In genomic region chr1:101120868-101121267, GRCh38 we compare ENCODE assay signal across 19 cellular contexts.
DNase-seq lines count a peak whose midpoint lies in the region; ATAC-seq and TF ChIP-seq lines count a peak whose summit lies in the region.
"Had no signal": no experiment of that assay in that cellular context is flagged by ENCODE, and none has a peak within 500 bp of the region (broad histone marks: within the 10 kb centered on the region; RNA-seq: fewer than 3 reads in every experiment).

No MANE protein-coding gene starts in this region.

- no peak overlapping the region for H3K4ac ChIP-seq in IMR-90 (ENCODE audit: low read depth, low read length)

- CTCF ChIA-PET in IMR-90 (lab: Yijun Ruan, JAX): interaction anchor here (0.6 kb wide), 2 partner anchors 86 to 704 kb away, joined by 3 read pairs; no protein-coding TSS in a partner anchor

- H3K36me3 ChIP-seq in IMR-90 (ENCODE audit: control insufficient read depth, insufficient read depth, low read length): no peaks in the 10 kb centered on the region

- no peak overlapping the region for H3K4me2 ChIP-seq in IMR-90 (ENCODE audit: low read depth, low read length)

- peak overlapping the region; percentile 25 for H3K4me3 Mint-ChIP-seq in activated T-cell treated with anti-CD3 and anti-CD28 coated beads, Interleukin-2, amount 50 U/mL, for 4 hours
- H3K4me3 Mint-ChIP-seq in activated naive CD8-positive, alpha-beta T cell treated with anti-CD3 and anti-CD28 coated beads for 36 hours: no peak overlapping the region
- no peak overlapping the region for H3K4me3 Mint-ChIP-seq in stimulated activated naive B cell treated with anti-CD40 and anti-IgM and Interleukin-4, amounts not matched to agents 10 μg/mL and 1 μg/mL and 100 μg/mL, for 72 hours
- H3K4me3 Mint-ChIP-seq: endodermal cell, H9 had no signal

- no peak for TF ChIP-seq POLR2A in IMR-90 (IDR thresholded peaks at IDR 0.05; ENCODE audit: low read depth, low read length)

- no peaks in the 10 kb centered on the region for H3K27me3 Mint-ChIP-seq in activated T-cell treated with anti-CD3 and anti-CD28 coated beads, Interleukin-2, amount 50 U/mL, for 4 hours (ENCODE audit: low read depth)
- H3K27me3 Mint-ChIP-seq in activated naive CD8-positive, alpha-beta T cell treated with anti-CD3 and anti-CD28 coated beads for 36 hours: no peaks in the 10 kb centered on the region
- no peaks in the 10 kb centered on the region for H3K27me3 Mint-ChIP-seq in stimulated activated naive B cell treated with anti-CD40 and anti-IgM and Interleukin-4, amounts not matched to agents 10 μg/mL and 1 μg/mL and 100 μg/mL, for 72 hours

- DNase-seq in activated T-cell treated with anti-CD3 and anti-CD28 coated beads, Interleukin-2, amount 50 U/mL, for 4 hours: no peak
- DNase-seq in activated T-cell treated with anti-CD3 and anti-CD28 coated beads, Interleukin-2, amount 50 U/mL, for 48 hours: no peak
- peak; percentile 16 for DNase-seq in IMR-90
- no peak for DNase-seq in activated naive CD8-positive, alpha-beta T cell treated with anti-CD3 and anti-CD28 coated beads for 36 hours
- DNase-seq in stimulated activated naive B cell treated with anti-CD40 and anti-IgM and Interleukin-4, amounts not matched to agents 10 μg/mL and 1 μg/mL and 100 μg/mL, for 72 hours: no peak
- no peak for DNase-seq in left lobe of liver (ENCODE audit: low spot score)
- no peak for DNase-seq in NCI-H1930 (lab: John Stamatoyannopoulos, UW)
- DNase-seq: DMS79 treated with DMSO at 0.1 percent for 48 hours, endodermal cell, H9, KBM-7, left colon, NCI-H1694, NCI-H774, posterior cingulate gyrus, Right ventricle myocardium superior, testis had no signal

- dilution Hi-C loops in IMR-90 (cut with HindIII; ENCODE audit: low sequenced_read_pairs, unreplicated experiment): no loop called here

- TF ChIP-seq RAD21 in IMR-90 (IDR thresholded peaks at IDR 0.05; ENCODE audit: low read length): no peak

- in situ Hi-C loops in IMR-90 (cut with MboI; ENCODE audit: low sequenced_read_pairs): no loop called here

- no peak overlapping the region for H3K56ac ChIP-seq in IMR-90 (ENCODE audit: extremely low read depth, insufficient read depth, low read length)

- H3K27me3 ChIP-seq in IMR-90 (ENCODE audit: control insufficient read depth, insufficient read depth, low read length): no peaks in the 10 kb centered on the region
- H3K27me3 ChIP-seq: testis had no signal

- peaks cover 59% of the 10 kb centered on the region for H3K4me1 Mint-ChIP-seq in activated T-cell treated with anti-CD3 and anti-CD28 coated beads, Interleukin-2, amount 50 U/mL, for 4 hours (ENCODE audit: low read depth)
- H3K4me1 Mint-ChIP-seq in activated naive CD8-positive, alpha-beta T cell treated with anti-CD3 and anti-CD28 coated beads for 36 hours: peaks cover 50% of the 10 kb centered on the region
- peaks cover 22 to 46% of the 10 kb centered on the region in 2 donors for H3K4me1 Mint-ChIP-seq in stimulated activated naive B cell treated with anti-CD40 and anti-IgM and Interleukin-4, amounts not matched to agents 10 μg/mL and 1 μg/mL and 100 μg/mL, for 72 hours
- H3K4me1 Mint-ChIP-seq: endodermal cell, H9 had no signal

- H2BK5ac ChIP-seq in IMR-90 (ENCODE audit: low read depth, low read length, poor library complexity, severe bottlenecking): no peak overlapping the region

- no peak overlapping the region for H2AK5ac ChIP-seq in IMR-90 (ENCODE audit: low read depth, low read length)

- H4K20me1 ChIP-seq in IMR-90 (ENCODE audit: insufficient read depth, low read length): no peaks in the 10 kb centered on the region

- no peak overlapping the region for H2BK20ac ChIP-seq in IMR-90 (ENCODE audit: low read depth, low read length)

- no peak overlapping the region for H3K9ac ChIP-seq in IMR-90 (ENCODE audit: low read depth, low read length)

- no peak overlapping the region for H3K23ac ChIP-seq in IMR-90 (ENCODE audit: low read depth, low read length)

- POLR2A ChIA-PET in IMR-90 (lab: Charles Lee; ENCODE audit: unreplicated experiment): no interaction called here

- no peak for TF ChIP-seq CTCF in IMR-90 (conservative IDR thresholded peaks at IDR 0.05; ENCODE audit: low read depth, low read length)

- H3K27ac Mint-ChIP-seq in activated naive CD8-positive, alpha-beta T cell treated with anti-CD3 and anti-CD28 coated beads for 36 hours: peak overlapping the region; percentile 82
- H3K27ac Mint-ChIP-seq in stimulated activated naive B cell treated with anti-CD40 and anti-IgM and Interleukin-4, amounts not matched to agents 10 μg/mL and 1 μg/mL and 100 μg/mL, for 72 hours: peak overlapping the region; percentile 52
- H3K27ac Mint-ChIP-seq: endodermal cell, H9 had no signal

- no peaks in the 10 kb centered on the region for H3K9me1 ChIP-seq in IMR-90 (ENCODE audit: insufficient read depth, low read length)

- ATAC-seq in activated T-cell treated with anti-CD3 and anti-CD28 coated beads, Interleukin-2, amount 50 U/mL, for 4 hours: peak; percentile 57 to 62
- no peak for ATAC-seq in IMR-90 (ENCODE audit: low read depth)
- no peak for ATAC-seq in stimulated activated naive B cell treated with anti-CD40 and anti-IgM and Interleukin-4, amounts not matched to agents 10 μg/mL and 1 μg/mL and 100 μg/mL, for 72 hours (replicated peaks)
- ATAC-seq in HG02623 (IDR thresholded peaks at IDR 0.05; ENCODE audit: unreplicated experiment): no peak
- no peak for ATAC-seq in left lobe of liver
- ATAC-seq: left colon, sciatic nerve had no signal

- no peak overlapping the region for H3K14ac ChIP-seq in IMR-90 (replicated peaks; ENCODE audit: low read depth, low read length)

- H4K91ac ChIP-seq in IMR-90 (ENCODE audit: insufficient read depth, low read depth, low read length): no peak overlapping the region

- no TSS peak for BruUV-seq in IMR-90 (replicated peaks; lab: Mats Ljungman, UMichigan)

- H2AK9ac ChIP-seq in IMR-90 (replicated peaks; ENCODE audit: low read depth, low read length, poor library complexity): no peak overlapping the region

- no peaks in the 10 kb centered on the region for H3K36me3 Mint-ChIP-seq in activated T-cell treated with anti-CD3 and anti-CD28 coated beads, Interleukin-2, amount 50 U/mL, for 4 hours (ENCODE audit: insufficient read depth)
- peaks cover 9% of the 10 kb centered on the region for H3K36me3 Mint-ChIP-seq in activated naive CD8-positive, alpha-beta T cell treated with anti-CD3 and anti-CD28 coated beads for 36 hours
- no peaks in the 10 kb centered on the region for H3K36me3 Mint-ChIP-seq in stimulated activated naive B cell treated with anti-CD40 and anti-IgM and Interleukin-4, amounts not matched to agents 10 μg/mL and 1 μg/mL and 100 μg/mL, for 72 hours

- no peak overlapping the region for H2BK120ac ChIP-seq in IMR-90 (ENCODE audit: low read depth, low read length)

- no peaks in the 10 kb centered on the region for H3K79me1 ChIP-seq in IMR-90 (ENCODE audit: low read depth in 1 of 2, low read length in 2 of 2)

- no peak overlapping the region for H3K27ac ChIP-seq in IMR-90 (ENCODE audit: insufficient read depth, low read length)
- H3K27ac ChIP-seq: testis had no signal

- no peak overlapping the region for H3K4me3 ChIP-seq in IMR-90 (ENCODE audit: insufficient read depth, low read depth, low read length)
- H3K4me3 ChIP-seq: testis had no signal

- no peaks in the 10 kb centered on the region for H3K9me3 Mint-ChIP-seq in activated T-cell treated with anti-CD3 and anti-CD28 coated beads, Interleukin-2, amount 50 U/mL, for 4 hours
- peaks cover 7% of the 10 kb centered on the region for H3K9me3 Mint-ChIP-seq in activated naive CD8-positive, alpha-beta T cell treated with anti-CD3 and anti-CD28 coated beads for 36 hours
- no peaks in the 10 kb centered on the region for H3K9me3 Mint-ChIP-seq in stimulated activated naive B cell treated with anti-CD40 and anti-IgM and Interleukin-4, amounts not matched to agents 10 μg/mL and 1 μg/mL and 100 μg/mL, for 72 hours
- H3K9me3 Mint-ChIP-seq: endodermal cell, H9 had no signal

- no peak overlapping the region for H2AFZ ChIP-seq in IMR-90 (replicated peaks; ENCODE audit: low read length, poor library complexity)

- H3K18ac ChIP-seq in IMR-90 (ENCODE audit: low read depth, low read length): no peak overlapping the region

- no peaks in the 10 kb centered on the region for H3K4me1 ChIP-seq in IMR-90 (ENCODE audit: control insufficient read depth, insufficient read depth, low read length)
- H3K4me1 ChIP-seq: testis had no signal

- intact Hi-C loops in IMR-90 (cut with micrococcal nuclease): no loop called here

- H4K8ac ChIP-seq in IMR-90 (ENCODE audit: low read depth in 2 of 2, low read length in 2 of 2): no peak overlapping the region

- no peak overlapping the region for H2BK15ac ChIP-seq in IMR-90 (ENCODE audit: low read depth, low read length)

- no peaks in the 10 kb centered on the region for H3K9me3 ChIP-seq in IMR-90 (ENCODE audit: control insufficient read depth, insufficient read depth, low read length)
- H3K9me3 ChIP-seq: testis had no signal

- no peak overlapping the region for H4K5ac ChIP-seq in IMR-90 (ENCODE audit: low read depth, low read length)

TF ChIP-seq in IMR-90, 13 proteins besides CTCF, POLR2A, EP300 and RAD21:
- TF ChIP-seq FOS (IDR thresholded peaks at IDR 0.05; ENCODE audit: low read depth, low read length) (peak; percentile 20; the same call in 1 of the 2 replicates), NFE2L2 (IDR thresholded peaks at IDR 0.05; ENCODE audit: low read depth, low read length) (no peak)

Comparison
In these comparisons a context has a peak if more than half of its experiments do, and no peak if none do; other contexts are left out.
1. ATAC-seq: peak in activated T-cell treated with anti-CD3 and anti-CD28 coated beads, Interleukin-2, amount 50 U/mL, for 4 hours (2 of 2); none in IMR-90 (single experiment), stimulated activated naive B cell treated with anti-CD40 and anti-IgM and Interleukin-4, amounts not matched to agents 10 μg/mL and 1 μg/mL and 100 μg/mL, for 72 hours (0 of 2), HG02623 (single experiment) and left lobe of liver (single experiment).